Comparison of ENCODE assay signal across 9 cellular contexts in the genomic region with DNA sequence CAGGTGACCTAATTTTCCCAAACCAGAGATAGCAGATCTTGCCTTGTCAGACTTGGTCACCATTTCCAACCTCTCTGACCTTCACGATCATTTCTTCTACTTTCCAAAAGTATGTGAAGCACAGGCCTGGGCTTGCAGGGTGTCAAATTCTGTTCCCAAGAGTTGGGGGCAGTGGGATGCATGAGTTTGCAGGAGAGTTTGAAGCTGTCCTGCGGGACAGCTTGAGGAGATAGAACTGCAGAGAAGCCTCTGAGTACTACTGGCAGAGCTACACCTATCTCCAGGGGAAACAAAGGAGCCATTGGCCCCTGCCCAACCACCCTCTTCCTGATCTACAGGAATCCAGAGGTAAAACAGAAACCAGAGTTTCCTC. TPM values are rescaled to one million over a fixed set of nuclear protein-coding genes. Genes with fewer than 3 reads are reported as not detected.
DNase-seq lines count a peak whose midpoint lies in the region; ATAC-seq and TF ChIP-seq lines count a peak whose summit lies in the region.
"Had no signal": no experiment of that assay in that cellular context is flagged by ENCODE, and none has a peak within 500 bp of the region (broad histone marks: within the 10 kb centered on the region; RNA-seq: fewer than 3 reads in every experiment).

No MANE protein-coding gene starts in this region.

- no peaks in the 10 kb centered on the region for H3K9me3 ChIP-seq in OCI-LY7 (ENCODE audit: low read length)
- H3K9me3 ChIP-seq in effector memory CD4-positive, alpha-beta T cell (ENCODE audit: control insufficient read depth, low read length) = no peaks in the 10 kb centered on the region

- no peaks in the 10 kb centered on the region for H3K27me3 ChIP-seq in ACC112 (ENCODE audit: insufficient read depth, low read length)
- no peaks in the 10 kb centered on the region for H3K27me3 ChIP-seq in effector memory CD4-positive, alpha-beta T cell (replicated peaks; ENCODE audit: control insufficient read depth, insufficient read depth, low read length, poor library complexity, severe bottlenecking)

- DNase-seq in OCI-LY7 (ENCODE audit: low spot score) = no peak
- DNase-seq in effector memory CD4-positive, alpha-beta T cell = no peak
- DNase-seq in neural crest cell (ENCODE audit: low read depth, low spot score) = no peak
- DNase-seq in SHP77 treated with DMSO at 0.1 percent for 48 hours (lab: John Stamatoyannopoulos, UW) = no peak
- no peak for DNase-seq in stimulated activated CD4-positive, alpha-beta T cell treated with anti-CD3 and anti-CD28 coated beads, Interleukin-4, amount 100 ng/mL, for 24 hours
- DNase-seq in GM20000 (ENCODE audit: low spot score) = no peak
- DNase-seq: amniotic stem cell had no signal

- H3K4me1 Mint-ChIP-seq in neural crest cell = peaks cover 23% of the 10 kb centered on the region

- H3K4me3 ChIP-seq in ACC112 (ENCODE audit: low read depth, low read length) (no peak overlapping the region), OCI-LY7 (ENCODE audit: low read depth, low read length, poor library complexity, severe bottlenecking) (no peak overlapping the region)
- H3K4me3 ChIP-seq in effector memory CD4-positive, alpha-beta T cell (ENCODE audit: insufficient read depth, low read depth, low read length, poor library complexity, severe bottlenecking) = peak overlapping the region; percentile 16

- H3K9me2 ChIP-seq in OCI-LY7 (ENCODE audit: insufficient read depth, low read length) = no peaks in the 10 kb centered on the region

- peak overlapping the region; percentile 47 for H3K4me3 Mint-ChIP-seq in neural crest cell

- H3K36me3 Mint-ChIP-seq in neural crest cell (ENCODE audit: low read depth) = no peaks in the 10 kb centered on the region

- no peaks in the 10 kb centered on the region for H4K20me1 ChIP-seq in OCI-LY7 (ENCODE audit: insufficient read depth, low read length)

- H3K4me2 ChIP-seq in OCI-LY7 (ENCODE audit: low read length) = peak overlapping the region; percentile 23; the same call in 1 of the 2 replicates

- H3K36me3 ChIP-seq in ACC112 (ENCODE audit: insufficient read depth, low read length) (no peaks in the 10 kb centered on the region), OCI-LY7 (ENCODE audit: insufficient read depth, low read length) (no peaks in the 10 kb centered on the region)
- no peaks in the 10 kb centered on the region for H3K36me3 ChIP-seq in effector memory CD4-positive, alpha-beta T cell (ENCODE audit: control insufficient read depth, insufficient read depth, low read length)

- peak overlapping the region; percentile 91 for H3K27ac Mint-ChIP-seq in neural crest cell (ENCODE audit: unreplicated experiment)

- TF ChIP-seq CTCF in OCI-LY7 (conservative IDR thresholded peaks at IDR 0.05; ENCODE audit: low read length) (no peak), neural crest cell (conservative IDR thresholded peaks at IDR 0.05) (no peak), GM20000 (IDR thresholded peaks at IDR 0.05; ENCODE audit: extremely low read depth, missing control alignments) (no peak)

- H3K27me3 Mint-ChIP-seq in neural crest cell (ENCODE audit: low read depth) = no peaks in the 10 kb centered on the region

- H3K4me1 ChIP-seq in ACC112 (ENCODE audit: control insufficient read depth, insufficient read depth, low read length, unreplicated experiment) = peaks cover 37% of the 10 kb centered on the region
- peaks cover 67% of the 10 kb centered on the region for H3K4me1 ChIP-seq in OCI-LY7 (ENCODE audit: insufficient read depth, low read length, poor library complexity, severe bottlenecking)
- peaks cover 61% of the 10 kb centered on the region for H3K4me1 ChIP-seq in effector memory CD4-positive, alpha-beta T cell (ENCODE audit: control insufficient read depth, insufficient read depth, low read length, poor library complexity, severe bottlenecking)

- H2AFZ ChIP-seq in ACC112 (ENCODE audit: low read length, unreplicated experiment) (peak overlapping the region; percentile 16), OCI-LY7 (ENCODE audit: low read length) (peak overlapping the region; percentile 79)

- no peaks in the 10 kb centered on the region for H3K9me3 Mint-ChIP-seq in neural crest cell

- ATAC-seq in HG02884 (IDR thresholded peaks at IDR 0.05; ENCODE audit: unreplicated experiment) = no peak

- POLR2A ChIA-PET in OCI-LY7 (lab: Charles Lee) = interaction anchor here (0.9 to 2.3 kb wide), 2 partner anchors 11 to 20 kb away, joined by 3 to 11 read pairs; a partner anchor contains a TSS

- peak overlapping the region; percentile 70 for H3K27ac ChIP-seq in ACC112 (ENCODE audit: low read depth, low read length)
- H3K27ac ChIP-seq in OCI-LY7 (ENCODE audit: low read depth, low read length, poor library complexity, severe bottlenecking) = peak overlapping the region; percentile 24
- H3K27ac ChIP-seq in effector memory CD4-positive, alpha-beta T cell (ENCODE audit: insufficient read depth, low read length, poor library complexity, severe bottlenecking) = peak overlapping the region; percentile 45

- CTCF ChIA-PET in OCI-LY7 (lab: Charles Lee; ENCODE audit: unreplicated experiment) = no interaction called here

- BruUV-seq in OCI-LY7 (replicated peaks; lab: Mats Ljungman, UMichigan) = no TSS peak

- intact Hi-C loops in OCI-LY7 (cut with micrococcal nuclease; ENCODE audit: unreplicated experiment) = no loop called here

- H3K79me2 ChIP-seq in ACC112 (ENCODE audit: control insufficient read depth, insufficient read depth, low read length, unreplicated experiment) (no peaks in the 10 kb centered on the region), OCI-LY7 (ENCODE audit: insufficient read depth, low read depth, low read length) (no peaks in the 10 kb centered on the region)

RNA-seq across cellular contexts. Expression of a gene that starts 11.3 kb away (rescaled TPM):
- 99.9 and 144 TPM in 2 replicates for total RNA-seq in OCI-LY7 (2014; rRNA removed; shearing (Covaris generic))
- total RNA-seq in OCI-LY7 (2022) = 50.3 and 76.8 TPM in 2 replicates
- 83.5 and 90.8 TPM in 2 replicates for total RNA-seq in neural crest cell

RNA-seq across cellular contexts. Expression of a gene that starts 20.6 kb away (rescaled TPM):
- 19.8 and 29.8 TPM in 2 replicates for total RNA-seq in OCI-LY7 (2014; rRNA removed; shearing (Covaris generic))
- 27.3 and 30.7 TPM in 2 replicates for total RNA-seq in OCI-LY7 (2022)
- 14.6 and 15.5 TPM in 2 replicates for total RNA-seq in neural crest cell

RNA-seq across cellular contexts. Expression of a gene that starts 20.7 kb away (rescaled TPM):
- 0.62 and 1.9 TPM in 2 replicates for total RNA-seq in OCI-LY7 (2014; rRNA removed; shearing (Covaris generic))
- 4.5 and 4.8 TPM in 2 replicates for total RNA-seq in OCI-LY7 (2022)
- total RNA-seq in neural crest cell = 0.49 and 1.2 TPM in 2 replicates

RNA-seq across cellular contexts. Expression of a gene that starts 27.3 kb away (rescaled TPM):
- 10.2 and 11.6 TPM in 2 replicates for total RNA-seq in OCI-LY7 (2014; rRNA removed; shearing (Covaris generic))
- total RNA-seq in OCI-LY7 (2022) (26.3 and 31.8 TPM in 2 replicates), neural crest cell (36.0 and 37.5 TPM in 2 replicates)

RNA-seq across cellular contexts. Expression of a gene that starts 36.4 kb away (rescaled TPM):
- total RNA-seq in OCI-LY7 (2014; rRNA removed; shearing (Covaris generic)) = not detected in 2 replicates
- not detected in 2 replicates for total RNA-seq in OCI-LY7 (2022)
- total RNA-seq in neural crest cell = not detected in 2 replicates
